ENCODE assay signal across 18 cellular contexts in the genomic region with DNA sequence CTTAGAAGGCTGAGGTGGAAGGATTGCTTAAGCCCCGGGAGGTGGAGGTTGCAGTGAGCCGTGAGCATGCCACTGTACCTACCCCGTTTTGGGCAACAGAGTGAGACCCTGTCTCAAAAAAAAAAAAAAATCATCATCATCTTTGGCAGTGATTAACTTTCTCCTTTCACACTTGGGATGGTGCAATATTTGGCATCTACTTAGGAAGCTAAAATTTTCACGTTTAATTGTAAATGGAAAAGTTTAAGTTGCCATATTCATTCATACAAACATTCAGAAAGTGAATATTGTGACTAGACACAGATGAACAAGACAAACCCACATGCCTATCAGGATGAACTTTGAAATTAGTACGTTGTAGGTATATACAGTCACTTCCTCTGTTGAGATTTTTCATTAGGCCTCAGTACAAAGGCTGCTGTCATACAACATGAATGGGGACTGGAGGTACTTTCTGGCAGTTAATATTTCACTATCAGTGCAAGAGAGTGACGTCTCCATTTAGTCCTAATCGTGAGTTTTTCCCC. TPM values are rescaled to one million over a fixed set of nuclear protein-coding genes. Genes with fewer than 3 reads are reported as not detected.
DNase-seq lines count a peak whose midpoint lies in the region; ATAC-seq, FAIRE-seq and TF ChIP-seq lines count a peak whose summit lies in the region.
"Had no signal": no experiment of that assay in that cellular context is flagged by ENCODE, and none has a peak within 500 bp of the region (broad histone marks: within the 10 kb centered on the region; RNA-seq: fewer than 3 reads in every experiment).

No MANE protein-coding gene starts in this region.

- in situ Hi-C loops in GM12878 (cut with MboI): no loop called here

- H3K27ac Mint-ChIP-seq in activated naive CD4-positive, alpha-beta T cell treated with anti-CD3 and anti-CD28 coated beads for 36 hours: peak overlapping the region; percentile 73
- H3K27ac Mint-ChIP-seq in activated naive CD4-positive, alpha-beta T cell treated with anti-CD3 and anti-CD28 coated beads, Interleukin-2, amount 10 ng/mL, durations not matched to agents 7 days and 5 days: no peak overlapping the region

- no peak overlapping the region for H3K4me3 ChIP-seq in GM12878
- H3K4me3 ChIP-seq: prostate gland had no signal

- DNase-seq in activated naive CD4-positive, alpha-beta T cell treated with anti-CD3 and anti-CD28 coated beads for 36 hours: no peak
- no peak for DNase-seq in activated naive CD4-positive, alpha-beta T cell treated with anti-CD3 and anti-CD28 coated beads, Interleukin-2, amount 10 ng/mL, durations not matched to agents 7 days and 5 days
- no peak for DNase-seq in GM12878 (ENCODE audit: low read depth, low spot score)
- no peak for DNase-seq in stimulated activated naive CD8-positive, alpha-beta T cell treated with anti-CD3 and anti-CD28 coated beads, Interleukin-15, Interleukin-2, amounts not matched to agents 100 U/mL and 50 U/mL, for 24 hours
- DNase-seq in mesenteric fat pad (ENCODE audit: low spot score): no peak
- no peak for DNase-seq in foreskin melanocyte
- DNase-seq: amniotic stem cell; effector memory CD4-positive, alpha-beta T cell; MM.1S; NCI-H187 treated with DMSO at 0.1 percent for 48 hours; NCI-H524; PC-3; stimulated activated naive CD4-positive, alpha-beta T cell had no signal

- H3K4me1 Mint-ChIP-seq in activated naive CD4-positive, alpha-beta T cell treated with anti-CD3 and anti-CD28 coated beads for 36 hours (ENCODE audit: low read depth): peaks cover 93% of the 10 kb centered on the region
- H3K4me1 Mint-ChIP-seq in activated naive CD4-positive, alpha-beta T cell treated with anti-CD3 and anti-CD28 coated beads, Interleukin-2, amount 10 ng/mL, durations not matched to agents 7 days and 5 days: peaks cover 83% of the 10 kb centered on the region

- BruUV-seq in GM12878 (replicated peaks; lab: Mats Ljungman, UMichigan): TSS peak; percentile 62

- H3K27me3 Mint-ChIP-seq in activated naive CD4-positive, alpha-beta T cell treated with anti-CD3 and anti-CD28 coated beads for 36 hours (ENCODE audit: low read depth): no peaks in the 10 kb centered on the region
- H3K27me3 Mint-ChIP-seq in activated naive CD4-positive, alpha-beta T cell treated with anti-CD3 and anti-CD28 coated beads, Interleukin-2, amount 10 ng/mL, durations not matched to agents 7 days and 5 days: no peaks in the 10 kb centered on the region
- H3K27me3 Mint-ChIP-seq: central memory CD8-positive, alpha-beta T cell had no signal

- no peak for TF ChIP-seq POLR2A in GM12878 (IDR thresholded peaks at IDR 0.05; ENCODE audit: low read depth, low read length)

- 0 out of 2 replicates have a peak overlapping the region, but pooled peaks have one; percentile 23 for H3K27ac ChIP-seq in GM12878 (ENCODE audit: control insufficient read depth, insufficient read depth)
- H3K27ac ChIP-seq: prostate gland had no signal

- TF ChIP-seq RAD21 in GM12878 (IDR thresholded peaks at IDR 0.05; ENCODE audit: insufficient read depth, low read depth, low read length): no peak

- H2AFZ ChIP-seq in GM12878 (ENCODE audit: control insufficient read depth, low read depth, low read length): no peak overlapping the region

- ATAC-seq in HG03354 (IDR thresholded peaks at IDR 0.05; ENCODE audit: poor library complexity, severe bottlenecking, unreplicated experiment): peak; percentile 79
- peak; percentile 90 for ATAC-seq in GM12878
- peak; percentile 83 for ATAC-seq in stimulated activated naive CD8-positive, alpha-beta T cell treated with anti-CD3 and anti-CD28 coated beads, Interleukin-15, Interleukin-2, amounts not matched to agents 100 U/mL and 50 U/mL, for 24 hours
- ATAC-seq in HG02840 (IDR thresholded peaks at IDR 0.05; ENCODE audit: low FRiP score, unreplicated experiment): no peak
- ATAC-seq: PC-3, SK-N-SH treated with all-trans-retinoic acid at 6 μM for 48 hours had no signal

- RAD21 ChIA-PET in GM12878 (lab: Charles Lee; ENCODE audit: unreplicated experiment): interaction anchor here (1.4 to 27.8 kb wide), 6 partner anchors 6 to 51 kb away, joined by 6 to 696 read pairs (median 28); no protein-coding TSS in a partner anchor

- H4K20me1 ChIP-seq in GM12878 (ENCODE audit: control insufficient read depth, insufficient read depth): no peaks in the 10 kb centered on the region

- SMC1A ChIA-PET in GM12878 (lab: Charles Lee; ENCODE audit: uncharacterized antibody, unreplicated experiment): interaction anchor here (1.5 to 16.6 kb wide), 8 partner anchors 8 to 70 kb away, joined by 3 to 456 read pairs (median 16); a partner anchor contains a TSS

- no peaks in the 10 kb centered on the region for H3K9me3 Mint-ChIP-seq in activated naive CD4-positive, alpha-beta T cell treated with anti-CD3 and anti-CD28 coated beads for 36 hours
- no peaks in the 10 kb centered on the region for H3K9me3 Mint-ChIP-seq in activated naive CD4-positive, alpha-beta T cell treated with anti-CD3 and anti-CD28 coated beads, Interleukin-2, amount 10 ng/mL, durations not matched to agents 7 days and 5 days
- H3K9me3 Mint-ChIP-seq: central memory CD8-positive, alpha-beta T cell had no signal

- peaks cover 28% of the 10 kb centered on the region for H3K36me3 Mint-ChIP-seq in activated naive CD4-positive, alpha-beta T cell treated with anti-CD3 and anti-CD28 coated beads for 36 hours (ENCODE audit: low read depth)
- H3K36me3 Mint-ChIP-seq in activated naive CD4-positive, alpha-beta T cell treated with anti-CD3 and anti-CD28 coated beads, Interleukin-2, amount 10 ng/mL, durations not matched to agents 7 days and 5 days: peaks cover 47% of the 10 kb centered on the region

- TF ChIP-seq CTCF in GM12878 (IDR thresholded peaks at IDR 0.05 in 2 of 3, conservative IDR thresholded peaks at IDR 0.05 in 1 of 3; ENCODE audit: control insufficient read depth in 2 of 3, extremely low read depth in 1 of 3, insufficient read depth in 1 of 3, low read depth in 3 of 3, low read length in 3 of 3): no peak

- CTCF ChIA-PET in activated naive CD4-positive, alpha-beta T cell treated with anti-CD3 and anti-CD28 coated beads for 36 hours (lab: Charles Lee): interaction anchor here (0.7 kb wide), 1 partner anchor 29 kb away, joined by 6 read pairs; no protein-coding TSS in a partner anchor
- CTCF ChIA-PET in activated naive CD4-positive, alpha-beta T cell treated with anti-CD3 and anti-CD28 coated beads, Interleukin-2, amount 10 ng/mL, durations not matched to agents 7 days and 5 days (lab: Charles Lee): interaction anchor here (0.6 to 4.6 kb wide), 2 partner anchors 23 to 47 kb away, joined by 3 to 23 read pairs; no protein-coding TSS in a partner anchor
- CTCF ChIA-PET in GM12878 (lab: Yijun Ruan, JAX): interaction anchor here (1.2 to 24.4 kb wide), 6 partner anchors 8 to 57 kb away, joined by 3 to 510 read pairs (median 18); no protein-coding TSS in a partner anchor

- H3K79me2 ChIP-seq in GM12878 (ENCODE audit: control insufficient read depth, insufficient read depth, low read length): peaks cover 94% of the 10 kb centered on the region

- POLR2A ChIA-PET in GM12878 (lab: Charles Lee): interaction anchor here (0.7 to 13.6 kb wide), 6 partner anchors 6 to 58 kb away, joined by 3 to 214 read pairs (median 12); a partner anchor contains a TSS

- peak; percentile 31 to 77; a peak in 3 of 4 replicates for TF ChIP-seq EP300 in GM12878 (IDR thresholded peaks at IDR 0.05; ENCODE audit: borderline replicate concordance in 1 of 2, control insufficient read depth in 1 of 2, low read depth in 2 of 2, low read length in 2 of 2)

- 96% methylated on average over 7 of the region's 7 CpGs for WGBS in GM12878 (ENCODE audit: insufficient coverage, insufficient replicate concordance, low lambda C conversion rate, missing lambda C conversion rate)

- H3K36me3 ChIP-seq in GM12878 (ENCODE audit: control insufficient read depth in 2 of 2, insufficient read depth in 2 of 2, low read length in 1 of 2): peaks cover 0 to 8% of the 10 kb centered on the region in 2 experiments; a peak in 2 of 4 replicates
- H3K36me3 ChIP-seq: prostate gland had no signal

- no peak overlapping the region for H3K4me2 ChIP-seq in GM12878 (ENCODE audit: control insufficient read depth, insufficient read depth)

- H3K27me3 ChIP-seq in GM12878 (replicated peaks in 1 of 2; ENCODE audit: control insufficient read depth in 2 of 2, insufficient read depth in 2 of 2, low read length in 1 of 2): no peaks in the 10 kb centered on the region

- H3K9me3 ChIP-seq in GM12878 (replicated peaks; ENCODE audit: control insufficient read depth, insufficient read depth, low read length): no peaks in the 10 kb centered on the region
- H3K9me3 ChIP-seq: prostate gland had no signal

- no peak overlapping the region for H3K4me3 Mint-ChIP-seq in activated naive CD4-positive, alpha-beta T cell treated with anti-CD3 and anti-CD28 coated beads for 36 hours
- H3K4me3 Mint-ChIP-seq in activated naive CD4-positive, alpha-beta T cell treated with anti-CD3 and anti-CD28 coated beads, Interleukin-2, amount 10 ng/mL, durations not matched to agents 7 days and 5 days: no peak overlapping the region
- H3K4me3 Mint-ChIP-seq: central memory CD8-positive, alpha-beta T cell had no signal

- intact Hi-C loops in activated naive CD4-positive, alpha-beta T cell treated with anti-CD3 and anti-CD28 coated beads for 36 hours (cut with micrococcal nuclease): loop anchor here (1.0 to 2.0 kb wide), 3 partner anchors 8 to 48 kb away; no protein-coding TSS in a partner anchor
- intact Hi-C loops in GM12878 (cut with micrococcal nuclease; ENCODE audit: unreplicated experiment): no loop called here

- no peak for FAIRE-seq in GM12878 (lab: Jason Lieb, UNC)

- no peak overlapping the region for H3K9ac ChIP-seq in GM12878 (ENCODE audit: control insufficient read depth, insufficient read depth, low read length)

- no peaks in the 10 kb centered on the region for H3K4me1 ChIP-seq in GM12878 (ENCODE audit: control insufficient read depth, insufficient read depth, low read length)
- H3K4me1 ChIP-seq: prostate gland had no signal

RNA-seq across cellular contexts. Expression of a gene that starts 10.3 kb away (rescaled TPM):
- total RNA-seq in activated naive CD4-positive, alpha-beta T cell treated with anti-CD3 and anti-CD28 coated beads for 36 hours: 10 to 100 TPM; 91.7 to 92.6 TPM
- 14.9 and 16.0 TPM in 2 replicates for total RNA-seq in GM12878 (2013; cell fraction: nucleolus; rRNA removed)
- total RNA-seq in GM12878 (2014; rRNA removed) (21.5 and 24.0 TPM in 2 replicates), GM12878 (2014; rRNA removed; fragmentation: Illumina TruSeq; extraction: Trizol) (47.1 and 51.6 TPM in 2 replicates), GM12878 (2021) (91.7 and 97.4 TPM in 2 replicates), mesenteric fat pad (42.4 TPM)
- 41.2 TPM for polyA plus RNA-seq in GM12878 (2011; ENCODE audit: low read depth)
- polyA plus RNA-seq in GM12878 (2011; rRNA removed) (25.1 and 33.8 TPM in 2 replicates), GM12878 (2014; fragmentation: Illumina TruSeq; extraction: Trizol) (128 and 159 TPM in 2 replicates), GM12878 (2014; fragmentation: Nextera tagmentation; extraction: Ambion mirVana) (10 to 100 TPM; 36.1 to 47.6 TPM), GM12878 (2014; rRNA removed) (34.5 and 35.4 TPM in 2 replicates), GM12878 (2016; fragmentation: Nextera tagmentation; extraction: Ambion mirVana) (10 to 100 TPM; 57.0 to 59.9 TPM)
- 13.6 and 19.6 TPM in 2 replicates for polyA plus RNA-seq in GM12878 (2011; cell fraction: cytosol; rRNA removed)
- polyA plus RNA-seq in GM12878 (2011; cell fraction: nucleus; rRNA removed): 20.3 and 33.7 TPM in 2 replicates
- polyA plus RNA-seq in GM12878 (2012): 53.5 and 59.9 TPM in 2 replicates
- polyA minus RNA-seq in GM12878 (2011; rRNA and poly(A)+ RNA removed): 13.7 and 17.7 TPM in 2 replicates
- 24.7 and 26.9 TPM in 2 replicates for polyA minus RNA-seq in GM12878 (2011; cell fraction: cytosol; rRNA and poly(A)+ RNA removed)
- 8.0 and 13.6 TPM in 2 replicates for polyA minus RNA-seq in GM12878 (2011; cell fraction: nucleus; rRNA and poly(A)+ RNA removed)
